ENCODE assay signal across 10 cellular contexts in genomic region chr9:25678846-25679360, GRCh38. TPM values are rescaled to one million over a fixed set of nuclear protein-coding genes. Genes with fewer than 3 reads are reported as not detected.
DNase-seq lines count a peak whose midpoint lies in the region; ATAC-seq and TF ChIP-seq lines count a peak whose summit lies in the region.
"Had no signal": no experiment of that assay in that cellular context is flagged by ENCODE, and none has a peak within 500 bp of the region (broad histone marks: within the 10 kb centered on the region; RNA-seq: fewer than 3 reads in every experiment).

No MANE protein-coding gene starts in this region.

- H3K4me3 ChIP-seq in left ventricle myocardium inferior (peak overlapping the region; percentile 93), endocrine pancreas (ENCODE audit: control insufficient read depth, insufficient read depth, low read length) (peak overlapping the region; percentile 35), muscle layer of colon (ENCODE audit: low read depth in 1 of 2, low read length in 2 of 2) (peak overlapping the region; percentile 77 to 93), aorta (ENCODE audit: low read length in 2 of 2) (peak overlapping the region; percentile 11 to 69)

- peaks cover 9% of the 10 kb centered on the region for H3K9me3 ChIP-seq in left ventricle myocardium inferior (replicated peaks)
- no peaks in the 10 kb centered on the region for H3K9me3 ChIP-seq in endocrine pancreas (ENCODE audit: control insufficient read depth, low read length)
- no peaks in the 10 kb centered on the region for H3K9me3 ChIP-seq in muscle layer of colon (ENCODE audit: low read length)
- H3K9me3 ChIP-seq in aorta (ENCODE audit: control insufficient read depth, low read length): no peaks in the 10 kb centered on the region

- no peaks in the 10 kb centered on the region for H3K36me3 ChIP-seq in left ventricle myocardium inferior
- no peaks in the 10 kb centered on the region for H3K36me3 ChIP-seq in endocrine pancreas (ENCODE audit: control insufficient read depth, insufficient read depth, low read length)
- H3K36me3 ChIP-seq in muscle layer of colon (ENCODE audit: insufficient read depth, low read length): no peaks in the 10 kb centered on the region
- no peaks in the 10 kb centered on the region for H3K36me3 ChIP-seq in aorta (ENCODE audit: control insufficient read depth in 1 of 2, insufficient read depth in 2 of 2, low read length in 1 of 2)

- ATAC-seq in Right ventricle myocardium superior (ENCODE audit: poor library complexity): no peak
- ATAC-seq in aorta (ENCODE audit: low FRiP score): no peak
- no peak for ATAC-seq in GM18517 (IDR thresholded peaks at IDR 0.05; ENCODE audit: unreplicated experiment)
- ATAC-seq in GM21786 (IDR thresholded peaks at IDR 0.05; ENCODE audit: unreplicated experiment): no peak

- H3K4me1 ChIP-seq in left ventricle myocardium inferior: peaks cover 29% of the 10 kb centered on the region
- peaks cover 3% of the 10 kb centered on the region for H3K4me1 ChIP-seq in endocrine pancreas (ENCODE audit: control insufficient read depth, insufficient read depth, low read length)
- H3K4me1 ChIP-seq in muscle layer of colon (ENCODE audit: insufficient read depth, low read length): peaks cover 10% of the 10 kb centered on the region
- H3K4me1 ChIP-seq in aorta (ENCODE audit: control insufficient read depth in 1 of 2, insufficient read depth in 2 of 2, low read length in 2 of 2): peaks cover 0 to 2% of the 10 kb centered on the region in 2 donors

- TF ChIP-seq CTCF in left ventricle myocardium inferior (IDR thresholded peaks at IDR 0.05; ENCODE audit: borderline replicate concordance): no peak

- intact Hi-C loops in left ventricle myocardium inferior (cut with micrococcal nuclease) (no loop called here), Right ventricle myocardium superior (cut with DNase I) (no loop called here), aorta (cut with DNase I) (no loop called here)

- no peak for DNase-seq in left ventricle myocardium inferior
- no peak for DNase-seq in Right ventricle myocardium superior
- no peak for DNase-seq in aorta
- DNase-seq in NCI-H1092 (lab: John Stamatoyannopoulos, UW): no peak
- DNase-seq: T-helper 9 cell had no signal

- H3K27me3 ChIP-seq in left ventricle myocardium inferior (ENCODE audit: low read depth) (no peaks in the 10 kb centered on the region), endocrine pancreas (ENCODE audit: control insufficient read depth, insufficient read depth, low read length) (no peaks in the 10 kb centered on the region), muscle layer of colon (ENCODE audit: control insufficient read depth in 1 of 2, insufficient read depth in 2 of 2, low read length in 2 of 2) (no peaks in the 10 kb centered on the region), aorta (ENCODE audit: control insufficient read depth in 1 of 2, insufficient read depth in 2 of 2, low read length in 1 of 2) (no peaks in the 10 kb centered on the region)

- H3K27ac ChIP-seq in left ventricle myocardium inferior (replicated peaks): peak overlapping the region; percentile 97
- H3K27ac ChIP-seq in muscle layer of colon (ENCODE audit: low read depth, low read length): peak overlapping the region; percentile 95
- peak overlapping the region in 1 of 2 donors; percentile 80 for H3K27ac ChIP-seq in aorta (ENCODE audit: low read depth in 1 of 2, low read length in 2 of 2)

- H3K9ac ChIP-seq in endocrine pancreas (ENCODE audit: control insufficient read depth, insufficient read depth, low read length): no peak overlapping the region
- H3K9ac ChIP-seq in muscle layer of colon (ENCODE audit: low read length): peak overlapping the region; percentile 57

- WGBS in aorta, 2 donors: 51% methylated on average over 4 of the region's 4 CpGs

RNA-seq across cellular contexts. Expression of gene TUSC1, which starts 0.7 kb away (rescaled TPM):
- total RNA-seq in left ventricle myocardium inferior (9.2 TPM), Right ventricle myocardium superior (12.0 TPM), aorta (10 to 100 TPM; 12.6 to 22.1 TPM)
- polyA plus RNA-seq in aorta: 10 to 100 TPM in 1 of 2 donors, 1 to 10 TPM in 1; 9.0 to 22.4 TPM
- total RNA-seq: activated naive CD4-positive, alpha-beta T cell treated with anti-CD3 and anti-CD28 coated beads for 36 hours had no signal

Comparison
In these comparisons a context has a peak if more than half of its experiments do, and no peak if none do; other contexts are left out.
1. H3K4me3 ChIP-seq: peak in every context shown above with its lines; median percentile 93 in left ventricle myocardium inferior; 85 in muscle layer of colon; 40 in aorta; 35 in endocrine pancreas.